In the genomic region with DNA sequence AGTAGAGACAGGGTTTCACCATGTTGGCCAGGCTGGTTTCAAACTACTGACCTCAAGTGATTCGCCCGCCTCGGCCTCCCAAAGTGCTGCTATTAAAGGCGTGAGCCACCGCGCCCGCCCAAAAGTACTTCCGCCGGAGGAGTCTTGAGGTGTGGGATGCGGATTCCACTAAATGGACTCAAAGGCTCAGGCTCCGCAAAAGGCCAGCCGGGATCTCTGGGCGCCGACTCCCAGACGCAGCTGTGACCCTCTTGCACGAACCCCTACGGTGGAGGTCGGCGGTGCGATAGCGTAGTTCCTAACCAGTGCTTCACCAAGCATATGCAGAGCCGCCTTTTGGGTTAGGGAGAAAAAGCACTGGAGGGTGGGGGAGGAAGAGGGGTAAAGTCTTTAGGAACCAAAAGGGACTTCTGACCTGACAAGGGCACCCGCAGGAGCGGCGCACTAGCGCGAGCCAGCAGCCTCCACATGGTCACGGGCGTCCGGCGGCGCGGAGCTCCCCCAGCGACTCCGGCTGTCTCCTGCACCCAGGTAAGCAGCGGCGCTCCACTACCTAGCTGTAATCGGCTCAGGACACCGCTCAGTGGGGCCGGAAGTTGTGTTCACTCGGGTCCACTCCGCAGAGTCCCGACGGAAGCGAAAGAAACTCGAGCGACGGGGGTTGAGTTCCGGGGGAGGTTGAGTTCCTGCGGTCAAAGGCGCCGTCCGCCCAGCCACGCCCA, we compare ENCODE assay signal across 1 cellular context.
TF ChIP-seq lines count a peak whose summit lies in the region.

A gene (minus strand): TSS at position 590 of the 722 bp plus-strand sequence. CDS start 120 bp downstream, at position 470.

TF ChIP-seq in HepG2, 621 proteins besides CTCF, POLR2A, EP300 and RAD21 (continued from another document and continues in another):
- no peak for TF ChIP-seq DPF2 (CRISPR knock-in tag; IDR thresholded peaks at IDR 0.05; ENCODE audit: borderline replicate concordance, low read depth)
- TF ChIP-seq, protein P1, sequence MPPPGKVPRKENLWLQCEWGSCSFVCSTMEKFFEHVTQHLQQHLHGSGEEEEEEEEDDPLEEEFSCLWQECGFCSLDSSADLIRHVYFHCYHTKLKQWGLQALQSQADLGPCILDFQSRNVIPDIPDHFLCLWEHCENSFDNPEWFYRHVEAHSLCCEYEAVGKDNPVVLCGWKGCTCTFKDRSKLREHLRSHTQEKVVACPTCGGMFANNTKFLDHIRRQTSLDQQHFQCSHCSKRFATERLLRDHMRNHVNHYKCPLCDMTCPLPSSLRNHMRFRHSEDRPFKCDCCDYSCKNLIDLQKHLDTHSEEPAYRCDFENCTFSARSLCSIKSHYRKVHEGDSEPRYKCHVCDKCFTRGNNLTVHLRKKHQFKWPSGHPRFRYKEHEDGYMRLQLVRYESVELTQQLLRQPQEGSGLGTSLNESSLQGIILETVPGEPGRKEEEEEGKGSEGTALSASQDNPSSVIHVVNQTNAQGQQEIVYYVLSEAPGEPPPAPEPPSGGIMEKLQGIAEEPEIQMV (CRISPR knock-in tag; IDR thresholded peaks at IDR 0.05; ENCODE audit: low read depth): peak; percentile 87; the same call in 1 of the 2 replicates
- TF ChIP-seq, protein P2, sequence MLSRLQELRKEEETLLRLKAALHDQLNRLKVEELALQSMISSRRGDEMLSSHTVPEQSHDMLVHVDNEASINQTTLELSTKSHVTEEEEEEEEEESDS (CRISPR knock-in tag; IDR thresholded peaks at IDR 0.05; ENCODE audit: borderline replicate concordance): no peak
- no peak for TF ChIP-seq CHD4 (IDR thresholded peaks at IDR 0.05; ENCODE audit: borderline replicate concordance, low read length)
- TF ChIP-seq TOE1 (CRISPR knock-in tag; IDR thresholded peaks at IDR 0.05): no peak
- TF ChIP-seq, protein P3, sequence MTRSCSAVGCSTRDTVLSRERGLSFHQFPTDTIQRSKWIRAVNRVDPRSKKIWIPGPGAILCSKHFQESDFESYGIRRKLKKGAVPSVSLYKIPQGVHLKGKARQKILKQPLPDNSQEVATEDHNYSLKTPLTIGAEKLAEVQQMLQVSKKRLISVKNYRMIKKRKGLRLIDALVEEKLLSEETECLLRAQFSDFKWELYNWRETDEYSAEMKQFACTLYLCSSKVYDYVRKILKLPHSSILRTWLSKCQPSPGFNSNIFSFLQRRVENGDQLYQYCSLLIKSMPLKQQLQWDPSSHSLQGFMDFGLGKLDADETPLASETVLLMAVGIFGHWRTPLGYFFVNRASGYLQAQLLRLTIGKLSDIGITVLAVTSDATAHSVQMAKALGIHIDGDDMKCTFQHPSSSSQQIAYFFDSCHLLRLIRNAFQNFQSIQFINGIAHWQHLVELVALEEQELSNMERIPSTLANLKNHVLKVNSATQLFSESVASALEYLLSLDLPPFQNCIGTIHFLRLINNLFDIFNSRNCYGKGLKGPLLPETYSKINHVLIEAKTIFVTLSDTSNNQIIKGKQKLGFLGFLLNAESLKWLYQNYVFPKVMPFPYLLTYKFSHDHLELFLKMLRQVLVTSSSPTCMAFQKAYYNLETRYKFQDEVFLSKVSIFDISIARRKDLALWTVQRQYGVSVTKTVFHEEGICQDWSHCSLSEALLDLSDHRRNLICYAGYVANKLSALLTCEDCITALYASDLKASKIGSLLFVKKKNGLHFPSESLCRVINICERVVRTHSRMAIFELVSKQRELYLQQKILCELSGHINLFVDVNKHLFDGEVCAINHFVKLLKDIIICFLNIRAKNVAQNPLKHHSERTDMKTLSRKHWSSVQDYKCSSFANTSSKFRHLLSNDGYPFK (CRISPR knock-in tag; IDR thresholded peaks at IDR 0.05; ENCODE audit: borderline replicate concordance): peak; percentile 81
- TF ChIP-seq RFXAP (CRISPR knock-in tag; IDR thresholded peaks at IDR 0.05; ENCODE audit: borderline replicate concordance): peak; percentile 74; the same call in 1 of the 2 replicates
- TF ChIP-seq ATF7 (IDR thresholded peaks at IDR 0.05): no peak
- TF ChIP-seq ATF7 (CRISPR knock-in tag; IDR thresholded peaks at IDR 0.05): no peak
- TF ChIP-seq, protein P4, sequence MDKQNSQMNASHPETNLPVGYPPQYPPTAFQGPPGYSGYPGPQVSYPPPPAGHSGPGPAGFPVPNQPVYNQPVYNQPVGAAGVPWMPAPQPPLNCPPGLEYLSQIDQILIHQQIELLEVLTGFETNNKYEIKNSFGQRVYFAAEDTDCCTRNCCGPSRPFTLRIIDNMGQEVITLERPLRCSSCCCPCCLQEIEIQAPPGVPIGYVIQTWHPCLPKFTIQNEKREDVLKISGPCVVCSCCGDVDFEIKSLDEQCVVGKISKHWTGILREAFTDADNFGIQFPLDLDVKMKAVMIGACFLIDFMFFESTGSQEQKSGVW (CRISPR knock-in tag; IDR thresholded peaks at IDR 0.05; ENCODE audit: borderline replicate concordance): peak; percentile 90; the same call in 1 of the 2 replicates
- TF ChIP-seq NPAS2 (CRISPR knock-in tag; IDR thresholded peaks at IDR 0.05; ENCODE audit: borderline replicate concordance): no peak
- peak; percentile 73 for TF ChIP-seq ZFX (CRISPR knock-in tag; IDR thresholded peaks at IDR 0.05; ENCODE audit: low read depth)
- TF ChIP-seq ZNF431 (CRISPR knock-in tag; IDR thresholded peaks at IDR 0.05; ENCODE audit: borderline replicate concordance, low read depth): peak; percentile 86
- TF ChIP-seq ZNF615 (CRISPR knock-in tag; IDR thresholded peaks at IDR 0.05; ENCODE audit: borderline replicate concordance): peak; percentile 80; the same call in 1 of the 2 replicates
- no peak for TF ChIP-seq NCOR1 (IDR thresholded peaks at IDR 0.05; ENCODE audit: borderline replicate concordance, low read length)
- no peak for TF ChIP-seq RFX5 (IDR thresholded peaks at IDR 0.05; ENCODE audit: low read depth, low read length)
- TF ChIP-seq, protein P5, sequence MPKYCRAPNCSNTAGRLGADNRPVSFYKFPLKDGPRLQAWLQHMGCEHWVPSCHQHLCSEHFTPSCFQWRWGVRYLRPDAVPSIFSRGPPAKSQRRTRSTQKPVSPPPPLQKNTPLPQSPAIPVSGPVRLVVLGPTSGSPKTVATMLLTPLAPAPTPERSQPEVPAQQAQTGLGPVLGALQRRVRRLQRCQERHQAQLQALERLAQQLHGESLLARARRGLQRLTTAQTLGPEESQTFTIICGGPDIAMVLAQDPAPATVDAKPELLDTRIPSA (CRISPR knock-in tag; IDR thresholded peaks at IDR 0.05; ENCODE audit: borderline replicate concordance): 0 out of 2 replicates have a peak, but pooled peaks have one; percentile 7
- TF ChIP-seq FOXJ3 (CRISPR knock-in tag; IDR thresholded peaks at IDR 0.05; ENCODE audit: borderline replicate concordance): no peak; the same call in 1 of the 2 replicates
- no peak for TF ChIP-seq CENPT (CRISPR knock-in tag; IDR thresholded peaks at IDR 0.05; ENCODE audit: low read depth)
- peak; percentile 91 for TF ChIP-seq RBFOX2 (IDR thresholded peaks at IDR 0.05; ENCODE audit: low read depth, low read length)
- TF ChIP-seq NCOA2 (CRISPR knock-in tag; IDR thresholded peaks at IDR 0.05): 0 out of 2 replicates have a peak, but pooled peaks have one; percentile 31
- peak; percentile 40; the same call in 1 of the 2 replicates for TF ChIP-seq TBX2 (CRISPR knock-in tag; IDR thresholded peaks at IDR 0.05; ENCODE audit: borderline replicate concordance)
- TF ChIP-seq, protein P6, sequence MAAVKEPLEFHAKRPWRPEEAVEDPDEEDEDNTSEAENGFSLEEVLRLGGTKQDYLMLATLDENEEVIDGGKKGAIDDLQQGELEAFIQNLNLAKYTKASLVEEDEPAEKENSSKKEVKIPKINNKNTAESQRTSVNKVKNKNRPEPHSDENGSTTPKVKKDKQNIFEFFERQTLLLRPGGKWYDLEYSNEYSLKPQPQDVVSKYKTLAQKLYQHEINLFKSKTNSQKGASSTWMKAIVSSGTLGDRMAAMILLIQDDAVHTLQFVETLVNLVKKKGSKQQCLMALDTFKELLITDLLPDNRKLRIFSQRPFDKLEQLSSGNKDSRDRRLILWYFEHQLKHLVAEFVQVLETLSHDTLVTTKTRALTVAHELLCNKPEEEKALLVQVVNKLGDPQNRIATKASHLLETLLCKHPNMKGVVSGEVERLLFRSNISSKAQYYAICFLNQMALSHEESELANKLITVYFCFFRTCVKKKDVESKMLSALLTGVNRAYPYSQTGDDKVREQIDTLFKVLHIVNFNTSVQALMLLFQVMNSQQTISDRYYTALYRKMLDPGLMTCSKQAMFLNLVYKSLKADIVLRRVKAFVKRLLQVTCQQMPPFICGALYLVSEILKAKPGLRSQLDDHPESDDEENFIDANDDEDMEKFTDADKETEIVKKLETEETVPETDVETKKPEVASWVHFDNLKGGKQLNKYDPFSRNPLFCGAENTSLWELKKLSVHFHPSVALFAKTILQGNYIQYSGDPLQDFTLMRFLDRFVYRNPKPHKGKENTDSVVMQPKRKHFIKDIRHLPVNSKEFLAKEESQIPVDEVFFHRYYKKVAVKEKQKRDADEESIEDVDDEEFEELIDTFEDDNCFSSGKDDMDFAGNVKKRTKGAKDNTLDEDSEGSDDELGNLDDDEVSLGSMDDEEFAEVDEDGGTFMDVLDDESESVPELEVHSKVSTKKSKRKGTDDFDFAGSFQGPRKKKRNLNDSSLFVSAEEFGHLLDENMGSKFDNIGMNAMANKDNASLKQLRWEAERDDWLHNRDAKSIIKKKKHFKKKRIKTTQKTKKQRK (IDR thresholded peaks at IDR 0.05; ENCODE audit: low read length): no peak
- TF ChIP-seq, protein P7, sequence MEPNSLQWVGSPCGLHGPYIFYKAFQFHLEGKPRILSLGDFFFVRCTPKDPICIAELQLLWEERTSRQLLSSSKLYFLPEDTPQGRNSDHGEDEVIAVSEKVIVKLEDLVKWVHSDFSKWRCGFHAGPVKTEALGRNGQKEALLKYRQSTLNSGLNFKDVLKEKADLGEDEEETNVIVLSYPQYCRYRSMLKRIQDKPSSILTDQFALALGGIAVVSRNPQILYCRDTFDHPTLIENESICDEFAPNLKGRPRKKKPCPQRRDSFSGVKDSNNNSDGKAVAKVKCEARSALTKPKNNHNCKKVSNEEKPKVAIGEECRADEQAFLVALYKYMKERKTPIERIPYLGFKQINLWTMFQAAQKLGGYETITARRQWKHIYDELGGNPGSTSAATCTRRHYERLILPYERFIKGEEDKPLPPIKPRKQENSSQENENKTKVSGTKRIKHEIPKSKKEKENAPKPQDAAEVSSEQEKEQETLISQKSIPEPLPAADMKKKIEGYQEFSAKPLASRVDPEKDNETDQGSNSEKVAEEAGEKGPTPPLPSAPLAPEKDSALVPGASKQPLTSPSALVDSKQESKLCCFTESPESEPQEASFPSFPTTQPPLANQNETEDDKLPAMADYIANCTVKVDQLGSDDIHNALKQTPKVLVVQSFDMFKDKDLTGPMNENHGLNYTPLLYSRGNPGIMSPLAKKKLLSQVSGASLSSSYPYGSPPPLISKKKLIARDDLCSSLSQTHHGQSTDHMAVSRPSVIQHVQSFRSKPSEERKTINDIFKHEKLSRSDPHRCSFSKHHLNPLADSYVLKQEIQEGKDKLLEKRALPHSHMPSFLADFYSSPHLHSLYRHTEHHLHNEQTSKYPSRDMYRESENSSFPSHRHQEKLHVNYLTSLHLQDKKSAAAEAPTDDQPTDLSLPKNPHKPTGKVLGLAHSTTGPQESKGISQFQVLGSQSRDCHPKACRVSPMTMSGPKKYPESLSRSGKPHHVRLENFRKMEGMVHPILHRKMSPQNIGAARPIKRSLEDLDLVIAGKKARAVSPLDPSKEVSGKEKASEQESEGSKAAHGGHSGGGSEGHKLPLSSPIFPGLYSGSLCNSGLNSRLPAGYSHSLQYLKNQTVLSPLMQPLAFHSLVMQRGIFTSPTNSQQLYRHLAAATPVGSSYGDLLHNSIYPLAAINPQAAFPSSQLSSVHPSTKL (CRISPR knock-in tag; IDR thresholded peaks at IDR 0.05): peak; percentile 52
- peak; percentile 39; the same call in 1 of the 2 replicates for TF ChIP-seq ATF1 (CRISPR knock-in tag; IDR thresholded peaks at IDR 0.05)
- TF ChIP-seq, protein P8, sequence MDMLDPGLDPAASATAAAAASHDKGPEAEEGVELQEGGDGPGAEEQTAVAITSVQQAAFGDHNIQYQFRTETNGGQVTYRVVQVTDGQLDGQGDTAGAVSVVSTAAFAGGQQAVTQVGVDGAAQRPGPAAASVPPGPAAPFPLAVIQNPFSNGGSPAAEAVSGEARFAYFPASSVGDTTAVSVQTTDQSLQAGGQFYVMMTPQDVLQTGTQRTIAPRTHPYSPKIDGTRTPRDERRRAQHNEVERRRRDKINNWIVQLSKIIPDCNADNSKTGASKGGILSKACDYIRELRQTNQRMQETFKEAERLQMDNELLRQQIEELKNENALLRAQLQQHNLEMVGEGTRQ (IDR thresholded peaks at IDR 0.05; ENCODE audit: low read depth, low read length): no peak
- TF ChIP-seq, protein P8 (CRISPR knock-in tag; IDR thresholded peaks at IDR 0.05; ENCODE audit: borderline replicate concordance): peak; percentile 45; the same call in 1 of the 2 replicates
- no peak for TF ChIP-seq ZFP82 (CRISPR knock-in tag; IDR thresholded peaks at IDR 0.05; ENCODE audit: borderline replicate concordance)
- TF ChIP-seq ATF7-NPFF (CRISPR knock-in tag; IDR thresholded peaks at IDR 0.05; ENCODE audit: low read depth): no peak
- TF ChIP-seq ZNF790 (CRISPR knock-in tag; IDR thresholded peaks at IDR 0.05; ENCODE audit: borderline replicate concordance): no peak
- TF ChIP-seq SALL1 (CRISPR knock-in tag; IDR thresholded peaks at IDR 0.05): peak; percentile 83
- TF ChIP-seq, protein P9, sequence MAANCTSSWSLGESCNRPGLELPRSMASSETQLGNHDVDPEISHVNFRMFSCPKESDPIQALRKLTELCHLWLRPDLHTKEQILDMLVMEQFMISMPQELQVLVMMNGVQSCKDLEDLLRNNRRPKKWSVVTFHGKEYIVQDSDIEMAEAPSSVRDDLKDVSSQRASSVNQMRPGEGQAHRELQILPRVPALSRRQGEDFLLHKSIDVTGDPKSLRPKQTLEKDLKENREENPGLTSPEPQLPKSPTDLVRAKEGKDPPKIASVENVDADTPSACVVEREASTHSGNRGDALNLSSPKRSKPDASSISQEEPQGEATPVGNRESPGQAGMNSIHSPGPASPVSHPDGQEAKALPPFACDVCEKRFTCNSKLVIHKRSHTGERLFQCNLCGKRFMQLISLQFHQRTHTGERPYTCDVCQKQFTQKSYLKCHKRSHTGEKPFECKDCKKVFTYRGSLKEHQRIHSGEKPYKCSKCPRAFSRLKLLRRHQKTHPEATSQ (CRISPR knock-in tag; IDR thresholded peaks at IDR 0.05; ENCODE audit: borderline replicate concordance): peak; percentile 17; the same call in 1 of the 2 replicates
- no peak for TF ChIP-seq ZKSCAN5 (CRISPR knock-in tag; IDR thresholded peaks at IDR 0.05)
- TF ChIP-seq ZNF556 (CRISPR knock-in tag; IDR thresholded peaks at IDR 0.05; ENCODE audit: borderline replicate concordance): peak; percentile 91
- 0 out of 2 replicates have a peak, but pooled peaks have one; percentile 45 for TF ChIP-seq SIX4 (CRISPR knock-in tag; IDR thresholded peaks at IDR 0.05)
- no peak for TF ChIP-seq ZNF780A (CRISPR knock-in tag; IDR thresholded peaks at IDR 0.05)
- TF ChIP-seq, protein P10, sequence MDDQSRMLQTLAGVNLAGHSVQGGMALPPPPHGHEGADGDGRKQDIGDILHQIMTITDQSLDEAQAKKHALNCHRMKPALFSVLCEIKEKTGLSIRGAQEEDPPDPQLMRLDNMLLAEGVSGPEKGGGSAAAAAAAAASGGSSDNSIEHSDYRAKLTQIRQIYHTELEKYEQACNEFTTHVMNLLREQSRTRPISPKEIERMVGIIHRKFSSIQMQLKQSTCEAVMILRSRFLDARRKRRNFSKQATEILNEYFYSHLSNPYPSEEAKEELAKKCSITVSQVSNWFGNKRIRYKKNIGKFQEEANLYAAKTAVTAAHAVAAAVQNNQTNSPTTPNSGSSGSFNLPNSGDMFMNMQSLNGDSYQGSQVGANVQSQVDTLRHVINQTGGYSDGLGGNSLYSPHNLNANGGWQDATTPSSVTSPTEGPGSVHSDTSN (CRISPR knock-in tag; IDR thresholded peaks at IDR 0.05; ENCODE audit: borderline replicate concordance): no peak
- TF ChIP-seq MIER2 (CRISPR knock-in tag; IDR thresholded peaks at IDR 0.05): peak; percentile 72
